Comparison of ENCODE assay signal across 8 cellular contexts in genomic region chr6:99612551-99613397, GRCh38. TPM values are rescaled to one million over a fixed set of nuclear protein-coding genes. Genes with fewer than 3 reads are reported as not detected.
DNase-seq lines count a peak whose midpoint lies in the region; ATAC-seq and TF ChIP-seq lines count a peak whose summit lies in the region.

No MANE protein-coding gene starts in this region.

- intact Hi-C loops in CD4-positive, alpha-beta T cell (cut with DNase I, micrococcal nuclease), result loop anchor here (10.0 kb wide), 2 partner anchors 768 to 852 kb away; partner anchors contain the start of gene SIM1 (in 1 of the 2)

- no peaks in the 10 kb centered on the region for H3K36me3 ChIP-seq in SK-N-SH (replicated peaks in 1 of 2; ENCODE audit: control insufficient read depth in 1 of 2, insufficient read depth in 2 of 2, low read length in 1 of 2)

- peaks cover 13% of the 10 kb centered on the region for H3K9me3 ChIP-seq in CD4-positive, alpha-beta T cell (ENCODE audit: control insufficient read depth, low read length)
- no peaks in the 10 kb centered on the region for H3K9me3 ChIP-seq in SK-N-SH

- peaks cover 43% of the 10 kb centered on the region for H3K4me1 Mint-ChIP-seq in CD4-positive, alpha-beta T cell (ENCODE audit: low read depth)
- H3K4me1 Mint-ChIP-seq in mesothelial cell of epicardium, result peaks cover 8% of the 10 kb centered on the region

- H3K9ac ChIP-seq in SK-N-SH, result no peak overlapping the region

- TF ChIP-seq EP300 in SK-N-SH (IDR thresholded peaks at IDR 0.05; ENCODE audit: borderline replicate concordance in 1 of 2, low read depth in 1 of 2, low read length in 1 of 2), result no peak

- ATAC-seq in CD4-positive, alpha-beta T cell (ENCODE audit: poor library complexity), result no peak
- peak; percentile 8 for ATAC-seq in GM21723 (IDR thresholded peaks at IDR 0.05; ENCODE audit: unreplicated experiment)

- H3K9me3 Mint-ChIP-seq in CD4-positive, alpha-beta T cell, result peaks cover 7% of the 10 kb centered on the region
- H3K9me3 Mint-ChIP-seq in mesothelial cell of epicardium, result no peaks in the 10 kb centered on the region

- peaks cover 99% of the 10 kb centered on the region for H3K27me3 ChIP-seq in CD4-positive, alpha-beta T cell (ENCODE audit: control insufficient read depth, insufficient read depth, low read length)
- peaks cover 87% of the 10 kb centered on the region for H3K27me3 ChIP-seq in SK-N-SH (ENCODE audit: insufficient read depth)

- POLR2A ChIA-PET in CD4-positive, alpha-beta T cell (lab: Charles Lee), result interaction anchor here (1.7 to 1.9 kb wide), 2 partner anchors 44 to 92 kb away, joined by 4 to 5 read pairs; partner anchors contain the start of gene CCNC
- POLR2A ChIA-PET in SK-N-SH (lab: Yijun Ruan, JAX), result no interaction called here

- DNase-seq in CD4-positive, alpha-beta T cell, result no peak
- DNase-seq in SK-N-SH (no peak), mesothelial cell of epicardium (ENCODE audit: low spot score in 2 of 2, unreplicated experiment in 2 of 2) (no peak), NCI-H526 (lab: John Stamatoyannopoulos, UW) (no peak), dedifferentiated amniotic fluid mesenchymal stem cell (ENCODE audit: extremely low spot score) (no peak), H4 (ENCODE audit: low spot score) (no peak)
- DNase-seq in stimulated activated naive CD4-positive, alpha-beta T cell treated with Interleukin-2 at 50 U/mL for 16 hours (lab: John Stamatoyannopoulos, UW), result no peak

- no peak for TF ChIP-seq RAD21 in SK-N-SH (IDR thresholded peaks at IDR 0.05; ENCODE audit: low read length)

- H3K4me3 ChIP-seq in SK-N-SH (ENCODE audit: low read depth in 2 of 2, low read length in 1 of 2), result peak overlapping the region; percentile 33 to 47; a peak in 1 of 4 replicates

- WGBS in SK-N-SH (ENCODE audit: low lambda C conversion rate), result 32% methylated on average over 31 of the region's 55 CpGs

- CTCF ChIA-PET in CD4-positive, alpha-beta T cell (lab: Charles Lee), result interaction anchor here (1.1 kb wide), 1 partner anchor 24 kb away, joined by 4 read pairs; no protein-coding TSS in a partner anchor
- CTCF ChIA-PET in SK-N-SH (lab: Yijun Ruan, JAX), result interaction anchor here (0.5 to 4.5 kb wide), 14 partner anchors 7 to 546 kb away, joined by 3 to 27 read pairs (median 4); no protein-coding TSS in a partner anchor

- H4K20me1 ChIP-seq in SK-N-SH (ENCODE audit: insufficient read depth), result no peaks in the 10 kb centered on the region

- no peak for TF ChIP-seq CTCF in CD4-positive, alpha-beta T cell (IDR thresholded peaks at IDR 0.05)
- TF ChIP-seq CTCF in SK-N-SH (IDR thresholded peaks at IDR 0.05), result no peak
- no peak for TF ChIP-seq CTCF in mesothelial cell of epicardium (IDR thresholded peaks at IDR 0.05; ENCODE audit: unreplicated experiment)

- H3K79me2 ChIP-seq in SK-N-SH (ENCODE audit: insufficient read depth), result no peaks in the 10 kb centered on the region

- peak overlapping the region; percentile 61; the same call in 1 of the 2 replicates for H3K4me2 ChIP-seq in SK-N-SH

- H2AFZ ChIP-seq in SK-N-SH (ENCODE audit: low read depth), result no peak overlapping the region

- H3F3A ChIP-seq in SK-N-SH (replicated peaks; ENCODE audit: insufficient read depth), result no peaks in the 10 kb centered on the region

- no peaks in the 10 kb centered on the region for H3K36me3 Mint-ChIP-seq in CD4-positive, alpha-beta T cell (ENCODE audit: low read depth)
- no peaks in the 10 kb centered on the region for H3K36me3 Mint-ChIP-seq in mesothelial cell of epicardium

- no peak overlapping the region for H3K27ac Mint-ChIP-seq in CD4-positive, alpha-beta T cell
- no peak overlapping the region for H3K27ac Mint-ChIP-seq in mesothelial cell of epicardium

- peak overlapping the region; percentile 71 for H3K4me3 Mint-ChIP-seq in CD4-positive, alpha-beta T cell
- peak overlapping the region; percentile 42 for H3K4me3 Mint-ChIP-seq in mesothelial cell of epicardium

- no peak overlapping the region for H3K27ac ChIP-seq in CD4-positive, alpha-beta T cell (ENCODE audit: low read depth, low read length)
- no peak overlapping the region for H3K27ac ChIP-seq in SK-N-SH (ENCODE audit: low read depth in 2 of 2, low read length in 1 of 2)

- peaks cover 0 to 10% of the 10 kb centered on the region in 2 experiments; a peak in 1 of 4 replicates for H3K4me1 ChIP-seq in SK-N-SH (ENCODE audit: control insufficient read depth in 1 of 2, insufficient read depth in 2 of 2, low read depth in 1 of 2, low read length in 1 of 2)

- peaks cover 88% of the 10 kb centered on the region for H3K27me3 Mint-ChIP-seq in CD4-positive, alpha-beta T cell
- H3K27me3 Mint-ChIP-seq in mesothelial cell of epicardium (ENCODE audit: low read depth), result peaks cover 97% of the 10 kb centered on the region

- H3K9me2 ChIP-seq in SK-N-SH, result no peaks in the 10 kb centered on the region

TF ChIP-seq in SK-N-SH, 30 proteins besides CTCF, POLR2A, EP300 and RAD21:
- TF ChIP-seq MXI1 (IDR thresholded peaks at IDR 0.05; ENCODE audit: low read depth, low read length) (no peak), RFX5 (IDR thresholded peaks at IDR 0.05; ENCODE audit: low read length) (no peak), TEAD4 (IDR thresholded peaks at IDR 0.05; ENCODE audit: borderline replicate concordance, insufficient read depth) (no peak), USF1 (IDR thresholded peaks at IDR 0.05; ENCODE audit: borderline replicate concordance, low read depth) (no peak), YY1 (IDR thresholded peaks at IDR 0.05; ENCODE audit: low read depth) (no peak), MAX (IDR thresholded peaks at IDR 0.05; ENCODE audit: low read depth) (no peak), EZH2phosphoT487 (IDR thresholded peaks at IDR 0.05; ENCODE audit: borderline replicate concordance, low read depth) (no peak), GATA2 (CRISPR knock-in tag; IDR thresholded peaks at IDR 0.05) (no peak), FOSL2 (IDR thresholded peaks at IDR 0.05; ENCODE audit: borderline replicate concordance, low read depth) (no peak), SIN3A (IDR thresholded peaks at IDR 0.05; ENCODE audit: borderline replicate concordance, low read depth, low read length) (no peak)
- TF ChIP-seq, protein P1, sequence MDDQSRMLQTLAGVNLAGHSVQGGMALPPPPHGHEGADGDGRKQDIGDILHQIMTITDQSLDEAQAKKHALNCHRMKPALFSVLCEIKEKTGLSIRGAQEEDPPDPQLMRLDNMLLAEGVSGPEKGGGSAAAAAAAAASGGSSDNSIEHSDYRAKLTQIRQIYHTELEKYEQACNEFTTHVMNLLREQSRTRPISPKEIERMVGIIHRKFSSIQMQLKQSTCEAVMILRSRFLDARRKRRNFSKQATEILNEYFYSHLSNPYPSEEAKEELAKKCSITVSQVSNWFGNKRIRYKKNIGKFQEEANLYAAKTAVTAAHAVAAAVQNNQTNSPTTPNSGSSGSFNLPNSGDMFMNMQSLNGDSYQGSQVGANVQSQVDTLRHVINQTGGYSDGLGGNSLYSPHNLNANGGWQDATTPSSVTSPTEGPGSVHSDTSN (IDR thresholded peaks at IDR 0.05), result no peak

RNA-seq across cellular contexts. Expression of gene PRDM13, which starts 6.1 kb away (rescaled TPM):
- not detected for total RNA-seq in CD4-positive, alpha-beta T cell
- 0.02 TPM in 1 of 2 replicates, not detected in the other for polyA plus RNA-seq in SK-N-SH (2012; rRNA removed)
- not detected in 2 replicates for polyA plus RNA-seq in SK-N-SH (2012; cell fraction: cytosol; rRNA removed)
- 0.01 TPM in 1 of 2 replicates, not detected in the other for polyA plus RNA-seq in SK-N-SH (2012; cell fraction: nucleus; rRNA removed)
- total RNA-seq in mesothelial cell of epicardium, result not detected in 3 replicates
- not detected in 2 replicates for total RNA-seq in H4 (2014; rRNA removed; shearing (Covaris generic))

RNA-seq across cellular contexts. Expression of gene CCNC, which starts 44.3 kb away (rescaled TPM):
- total RNA-seq in CD4-positive, alpha-beta T cell, result 10 to 100 TPM; 40.5 to 42.6 TPM
- 16.0 and 21.8 TPM in 2 replicates for polyA plus RNA-seq in SK-N-SH (2012; rRNA removed)
- 28.0 and 31.7 TPM in 2 replicates for polyA plus RNA-seq in SK-N-SH (2012; cell fraction: cytosol; rRNA removed)
- polyA plus RNA-seq in SK-N-SH (2012; cell fraction: nucleus; rRNA removed), result 7.4 and 40.1 TPM in 2 replicates
- total RNA-seq in mesothelial cell of epicardium, result 51.9 to 55.5 TPM (median 54.3 TPM) in 3 replicates
- 77.1 and 94.4 TPM in 2 replicates for total RNA-seq in H4 (2014; rRNA removed; shearing (Covaris generic))
